In genomic region chr19:34418300-34418699, GRCh38 we compare ENCODE assay signal across 22 cellular contexts.
"Had no signal": no experiment of that assay in that cellular context is flagged by ENCODE, and none has a peak within 500 bp of the region (broad histone marks: within the 10 kb centered on the region; RNA-seq: fewer than 3 reads in every experiment).

No MANE protein-coding gene starts in this region.

- H3K4me1 ChIP-seq: SJSA1 had no signal

- H3K27ac ChIP-seq: SJSA1, SK-N-MC had no signal

- H3K27me3 ChIP-seq: MG63, SJSA1 had no signal

- ATAC-seq: HepG2 had no signal

- DNase-seq: IMR-90, Karpas-422, KG1, MG63, NCI-H1092, NCI-H1105 treated with DMSO at 0.1 percent for 48 hours, NCI-H1417 treated with DMSO at 0.1 percent for 48 hours, NCI-H146, NCI-H1694 treated with DMSO at 0.1 percent for 48 hours, NCI-H1930, NCI-H2081, NCI-H2107, NCI-H2227 treated with DMSO at 0.1 percent for 48 hours, NCI-H524, NCI-H526 treated with DMSO at 0.1 percent for 48 hours, NCI-H774, Right ventricle myocardium superior, RPMI8226, SIG-M5 had no signal

- H3K4me3 ChIP-seq: MG63, SJSA1, SK-N-MC had no signal

- H3K9me3 ChIP-seq: MG63, SJSA1 had no signal
